In genomic region chr3:46831316-46831715, GRCh38 we compare ENCODE assay signal across 30 cellular contexts. TPM values are rescaled to one million over a fixed set of nuclear protein-coding genes. Genes with fewer than 3 reads are reported as not detected.
"Had no signal": no experiment of that assay in that cellular context is flagged by ENCODE, and none has a peak within 500 bp of the region (broad histone marks: within the 10 kb centered on the region; RNA-seq: fewer than 3 reads in every experiment).

No MANE protein-coding gene starts in this region.

- H3K4me1 ChIP-seq: gastrocnemius medialis, pancreas, right lobe of liver, testis, tibial artery, upper lobe of left lung had no signal

- H3K4me2 ChIP-seq: smooth muscle cell had no signal

- DNase-seq: cerebellar nuclear complex; cortex of kidney; effector memory CD8-positive, alpha-beta T cell; erythroblast; gastrocnemius medialis; head of caudate nucleus; kidney; mesenchymal stem cell; midbrain; naive thymus-derived CD4-positive, alpha-beta T cell; occipital lobe; pancreas; retina; right lobe of liver; stimulated activated CD4-positive, alpha-beta T cell treated with anti-CD3 and anti-CD28 coated beads, Interleukin-12 subunit alpha, Interleukin-12 subunit beta, amount 100 ng/mL, for 4 hours; stimulated activated CD4-positive, alpha-beta T cell treated with anti-CD3 and anti-CD28 coated beads, Interleukin-1b, Interleukin-23, amount 100 ng/mL, for 48 hours; stimulated activated CD4-positive, alpha-beta T cell treated with anti-CD3 and anti-CD28 coated beads, Interleukin-4, amount 100 ng/mL, for 1 hour; stimulated activated CD8-positive, alpha-beta memory T cell treated with anti-CD3 and anti-CD28 coated beads, Interleukin-4, amount 100 ng/mL, for 48 hours; stimulated activated naive CD8-positive, alpha-beta T cell treated with anti-CD3 and anti-CD28 coated beads, Interleukin-15, Interleukin-2, amounts not matched to agents 100 U/mL and 50 U/mL, for 24 hours; substantia nigra; testis; tibial artery; upper lobe of left lung had no signal

- H3K4me3 Mint-ChIP-seq: effector memory CD8-positive, alpha-beta T cell; naive thymus-derived CD4-positive, alpha-beta T cell had no signal

- H3K27ac Mint-ChIP-seq: naive thymus-derived CD4-positive, alpha-beta T cell had no signal

- H3K9me3 ChIP-seq: gastrocnemius medialis, pancreas, right lobe of liver, testis, tibial artery, upper lobe of left lung had no signal

- H3K9me3 Mint-ChIP-seq: effector memory CD8-positive, alpha-beta T cell had no signal

- H3K36me3 ChIP-seq: gastrocnemius medialis, pancreas, right lobe of liver, tibial artery, upper lobe of left lung had no signal

- H3K27me3 ChIP-seq: gastrocnemius medialis, pancreas, right lobe of liver, testis, tibial artery, upper lobe of left lung had no signal

- H3K36me3 Mint-ChIP-seq: naive thymus-derived CD4-positive, alpha-beta T cell had no signal

- H3K27ac ChIP-seq: pancreas, right lobe of liver, testis, tibial artery, upper lobe of left lung had no signal

- H3K27me3 Mint-ChIP-seq: effector memory CD8-positive, alpha-beta T cell had no signal

- H3K4me3 ChIP-seq: gastrocnemius medialis, lung, pancreas, right lobe of liver, smooth muscle cell, testis, tibial artery, upper lobe of left lung had no signal

- ATAC-seq: effector memory CD8-positive, alpha-beta T cell; gastrocnemius medialis; left lobe of liver; naive thymus-derived CD4-positive, alpha-beta T cell; pancreas; right lobe of liver; stimulated activated naive CD8-positive, alpha-beta T cell treated with anti-CD3 and anti-CD28 coated beads, Interleukin-15, Interleukin-2, amounts not matched to agents 100 U/mL and 50 U/mL, for 24 hours had no signal

RNA-seq across cellular contexts. Expression of gene MYL3, which starts 31.9 kb away (rescaled TPM):
- total RNA-seq: dermis microvascular lymphatic vessel endothelial cell; glomerular endothelial cell; naive thymus-derived CD4-positive, alpha-beta T cell; occipital lobe; pulmonary artery endothelial cell had no signal
- polyA plus RNA-seq: naive thymus-derived CD4-positive, alpha-beta T cell had no signal

RNA-seq across cellular contexts. Expression of gene PTH1R, which starts 46.2 kb away (rescaled TPM):
- total RNA-seq: glomerular endothelial cell; naive thymus-derived CD4-positive, alpha-beta T cell had no signal
- polyA plus RNA-seq: naive thymus-derived CD4-positive, alpha-beta T cell; neural cell had no signal
